Comparison of ENCODE assay signal across 13 cellular contexts in genomic region chr9:17810293-17810692, GRCh38.
DNase-seq lines count a peak whose midpoint lies in the region; ATAC-seq and TF ChIP-seq lines count a peak whose summit lies in the region.
"Had no signal": no experiment of that assay in that cellular context is flagged by ENCODE, and none has a peak within 500 bp of the region (broad histone marks: within the 10 kb centered on the region; RNA-seq: fewer than 3 reads in every experiment).

No MANE protein-coding gene starts in this region.

- no peaks in the 10 kb centered on the region for H4K20me1 ChIP-seq in Loucy (ENCODE audit: insufficient read depth, low read length, poor library complexity, severe bottlenecking)
- H4K20me1 ChIP-seq: BLaER1 had no signal

- no peaks in the 10 kb centered on the region for H3K9me2 ChIP-seq in Loucy (replicated peaks; ENCODE audit: low read depth, low read length)

- H2AFZ ChIP-seq in Loucy (ENCODE audit: low read length): no peak overlapping the region

- no peak for DNase-seq in NCI-H524 (lab: John Stamatoyannopoulos, UW)
- DNase-seq in NAMALWA (ENCODE audit: low spot score): no peak
- DNase-seq: 8988T; CD8-positive, alpha-beta memory T cell; DMS 273 treated with DMSO at 0.1 percent for 48 hours; DMS79; GDM1 had no signal

- H3K9ac ChIP-seq in Loucy (ENCODE audit: low read depth, low read length, poor library complexity, severe bottlenecking): no peak overlapping the region
- H3K9ac ChIP-seq in endocrine pancreas (ENCODE audit: control insufficient read depth, insufficient read depth, low read length): peak overlapping the region; percentile 32
- H3K9ac ChIP-seq: BLaER1 had no signal

- no peak overlapping the region for H3K4me3 ChIP-seq in Loucy (ENCODE audit: low read length, poor library complexity, severe bottlenecking)
- no peak overlapping the region for H3K4me3 ChIP-seq in endocrine pancreas (ENCODE audit: control insufficient read depth, insufficient read depth, low read length)
- H3K4me3 ChIP-seq: BLaER1, GM12878 had no signal

- H3K27me3 ChIP-seq in Loucy (ENCODE audit: insufficient read depth, low read length, poor library complexity, severe bottlenecking) (no peaks in the 10 kb centered on the region), endocrine pancreas (ENCODE audit: control insufficient read depth, insufficient read depth, low read length) (no peaks in the 10 kb centered on the region)
- H3K27me3 ChIP-seq: BLaER1 had no signal

- ATAC-seq in GM18907 (IDR thresholded peaks at IDR 0.05; ENCODE audit: unreplicated experiment): no peak

- peak overlapping the region; percentile 13 for H3K4me2 ChIP-seq in Loucy (ENCODE audit: low read depth, low read length, poor library complexity, severe bottlenecking)
- H3K4me2 ChIP-seq: BLaER1 had no signal

- TF ChIP-seq CTCF in Loucy (conservative IDR thresholded peaks at IDR 0.05; ENCODE audit: low read length): no peak

- H3K79me2 ChIP-seq in Loucy (ENCODE audit: insufficient read depth, low read length): no peaks in the 10 kb centered on the region

- H3K4me1 ChIP-seq in Loucy (ENCODE audit: insufficient read depth, low read length, poor library complexity, severe bottlenecking): no peaks in the 10 kb centered on the region
- no peaks in the 10 kb centered on the region for H3K4me1 ChIP-seq in endocrine pancreas (ENCODE audit: control insufficient read depth, insufficient read depth, low read length)
- H3K4me1 ChIP-seq: BE2C, BLaER1 had no signal

- no peaks in the 10 kb centered on the region for H3F3A ChIP-seq in Loucy (ENCODE audit: low read depth)

- no peaks in the 10 kb centered on the region for H3K9me3 ChIP-seq in Loucy (ENCODE audit: insufficient read depth, low read depth, low read length)
- no peaks in the 10 kb centered on the region for H3K9me3 ChIP-seq in endocrine pancreas (ENCODE audit: control insufficient read depth, low read length)
- H3K9me3 ChIP-seq: BE2C, BLaER1 had no signal

- H3K36me3 ChIP-seq in Loucy (ENCODE audit: insufficient read depth, low read length) (no peaks in the 10 kb centered on the region), endocrine pancreas (ENCODE audit: control insufficient read depth, insufficient read depth, low read length) (no peaks in the 10 kb centered on the region)
- H3K36me3 ChIP-seq: BE2C, BLaER1 had no signal
